ENCODE assay signal across 29 cellular contexts in the genomic region with DNA sequence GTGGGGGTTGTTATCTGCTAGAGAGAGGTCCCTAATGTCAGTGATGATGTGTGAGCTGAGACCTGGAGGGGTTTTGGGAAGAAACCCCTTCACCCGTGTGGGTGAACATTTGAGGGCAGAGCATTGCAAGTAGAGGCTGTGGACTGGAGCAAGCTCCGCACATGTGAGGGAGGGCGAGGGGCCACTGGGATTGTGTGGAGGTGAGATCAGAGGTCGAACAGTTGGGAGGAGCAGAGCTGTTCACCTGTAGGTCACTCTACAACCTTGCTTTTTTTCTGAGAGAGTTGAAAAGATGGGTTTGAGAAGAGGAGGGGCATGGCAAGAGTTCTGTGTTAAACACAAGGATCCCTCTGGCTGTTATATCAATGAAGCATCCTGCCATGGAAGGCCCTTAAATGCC.
"Had no signal": no experiment of that assay in that cellular context is flagged by ENCODE, and none has a peak within 500 bp of the region (broad histone marks: within the 10 kb centered on the region; RNA-seq: fewer than 3 reads in every experiment).

No MANE protein-coding gene starts in this region.

- H3K27ac Mint-ChIP-seq: activated B cell treated with CpG ODN at 0.5 μM for 24 hours; activated CD8-positive, alpha-beta T cell treated with anti-CD3 and anti-CD28 coated beads for 36 hours; activated naive CD4-positive, alpha-beta T cell treated with anti-CD3 and anti-CD28 coated beads, Interleukin-2, amount 50 U/mL, for 24 hours; activated naive CD8-positive, alpha-beta T cell treated with anti-CD3 and anti-CD28 coated beads for 36 hours; activated naive CD8-positive, alpha-beta T cell treated with anti-CD3 and anti-CD28 coated beads, Interleukin-2, amount 50 U/mL, for 24 hours; activated T-helper 17 cell treated with anti-CD3 and anti-CD28 coated beads, Interleukin-2, amount 50 U/mL, for 72 hours; effector memory CD8-positive, alpha-beta T cell; T-helper 17 cell; T-helper 2 cell treated with Interferon-gamma antibody and Interleukin-4, amounts not matched to agents 5 μg/mL and 100 μg/mL, for 36 hours had no signal

- H3K36me3 Mint-ChIP-seq: activated naive CD4-positive, alpha-beta T cell treated with anti-CD3 and anti-CD28 coated beads, Interleukin-2, amount 50 U/mL, for 24 hours; activated naive CD8-positive, alpha-beta T cell treated with anti-CD3 and anti-CD28 coated beads for 36 hours had no signal

- H3K36me3 ChIP-seq: adrenal gland, esophagus muscularis mucosa, gastrocnemius medialis, heart right ventricle, WERI-Rb-1 had no signal

- H3K27me3 Mint-ChIP-seq: activated B cell treated with CpG ODN at 0.5 μM for 24 hours; activated CD8-positive, alpha-beta T cell treated with anti-CD3 and anti-CD28 coated beads for 36 hours; activated naive CD4-positive, alpha-beta T cell treated with anti-CD3 and anti-CD28 coated beads, Interleukin-2, amount 50 U/mL, for 24 hours; activated naive CD8-positive, alpha-beta T cell treated with anti-CD3 and anti-CD28 coated beads for 36 hours; activated naive CD8-positive, alpha-beta T cell treated with anti-CD3 and anti-CD28 coated beads, Interleukin-2, amount 50 U/mL, for 24 hours; activated T-helper 17 cell treated with anti-CD3 and anti-CD28 coated beads, Interleukin-2, amount 50 U/mL, for 72 hours; effector memory CD8-positive, alpha-beta T cell; T-helper 17 cell had no signal

- H3K4me1 ChIP-seq: foreskin keratinocyte, gastrocnemius medialis, heart right ventricle had no signal

- ATAC-seq: activated CD4-positive, CD25-positive, alpha-beta regulatory T cell treated with anti-CD3 and anti-CD28 coated beads, Interleukin-2, amount 50 U/mL, for 24 hours; activated CD8-positive, alpha-beta T cell treated with anti-CD3 and anti-CD28 coated beads for 36 hours; activated naive CD8-positive, alpha-beta T cell treated with anti-CD3 and anti-CD28 coated beads, Interleukin-2, amount 50 U/mL, for 24 hours; activated T-cell treated with anti-CD3 and anti-CD28 coated beads, Interleukin-2, amount 50 U/mL, for 4 hours; activated T-helper 17 cell treated with anti-CD3 and anti-CD28 coated beads, Interleukin-2, amount 50 U/mL, for 72 hours; body of pancreas; effector memory CD8-positive, alpha-beta T cell; gastrocnemius medialis; T-helper 17 cell had no signal

- H3K27ac ChIP-seq: body of pancreas, esophagus muscularis mucosa, foreskin keratinocyte, gastrocnemius medialis, heart right ventricle, WERI-Rb-1 had no signal

- H3K27me3 ChIP-seq: adrenal gland, body of pancreas, esophagus muscularis mucosa, foreskin keratinocyte, gastrocnemius medialis, heart right ventricle had no signal

- H3K4me3 ChIP-seq: adrenal gland, body of pancreas, esophagus muscularis mucosa, gastrocnemius medialis, heart right ventricle had no signal

- H3K4me3 Mint-ChIP-seq: activated B cell treated with CpG ODN at 0.5 μM for 24 hours; activated CD8-positive, alpha-beta T cell treated with anti-CD3 and anti-CD28 coated beads for 36 hours; activated naive CD4-positive, alpha-beta T cell treated with anti-CD3 and anti-CD28 coated beads for 36 hours; activated naive CD4-positive, alpha-beta T cell treated with anti-CD3 and anti-CD28 coated beads, Interleukin-2, amount 50 U/mL, for 24 hours; activated naive CD8-positive, alpha-beta T cell treated with anti-CD3 and anti-CD28 coated beads for 36 hours; activated naive CD8-positive, alpha-beta T cell treated with anti-CD3 and anti-CD28 coated beads, Interleukin-2, amount 50 U/mL, for 24 hours; activated T-cell treated with anti-CD3 and anti-CD28 coated beads, Interleukin-2, amount 50 U/mL, for 4 hours; activated T-helper 17 cell treated with anti-CD3 and anti-CD28 coated beads, Interleukin-2, amount 50 U/mL, for 72 hours; effector memory CD8-positive, alpha-beta T cell; T-helper 17 cell; T-helper 2 cell treated with Interferon-gamma antibody and Interleukin-4, amounts not matched to agents 5 μg/mL and 100 μg/mL, for 36 hours had no signal

- H3K4me1 Mint-ChIP-seq: activated B cell treated with CpG ODN at 0.5 μM for 24 hours; activated naive CD4-positive, alpha-beta T cell treated with anti-CD3 and anti-CD28 coated beads, Interleukin-2, amount 50 U/mL, for 24 hours; activated naive CD8-positive, alpha-beta T cell treated with anti-CD3 and anti-CD28 coated beads for 36 hours; activated naive CD8-positive, alpha-beta T cell treated with anti-CD3 and anti-CD28 coated beads, Interleukin-2, amount 50 U/mL, for 24 hours; activated T-helper 17 cell treated with anti-CD3 and anti-CD28 coated beads, Interleukin-2, amount 50 U/mL, for 72 hours; T-helper 17 cell had no signal

- H3K9me3 Mint-ChIP-seq: activated B cell treated with CpG ODN at 0.5 μM for 24 hours; activated CD8-positive, alpha-beta T cell treated with anti-CD3 and anti-CD28 coated beads for 36 hours; activated naive CD4-positive, alpha-beta T cell treated with anti-CD3 and anti-CD28 coated beads, Interleukin-2, amount 50 U/mL, for 24 hours; activated naive CD8-positive, alpha-beta T cell treated with anti-CD3 and anti-CD28 coated beads for 36 hours; activated T-cell treated with anti-CD3 and anti-CD28 coated beads, Interleukin-2, amount 50 U/mL, for 4 hours had no signal

- DNase-seq: activated B cell treated with CpG ODN at 0.5 μM for 24 hours; activated CD4-positive, alpha-beta T cell treated with anti-CD3 and anti-CD28 coated beads for 48 hours; activated CD4-positive, alpha-beta T cell treated with anti-CD3 and anti-CD28 coated beads, Interleukin-2, amount 50 U/mL, for 1 hour; activated CD4-positive, alpha-beta T cell treated with anti-CD3 and anti-CD28 coated beads, Interleukin-2, amount 50 U/mL, for 48 hours; activated CD8-positive, alpha-beta memory T cell treated with anti-CD3 and anti-CD28 coated beads for 24 hours; activated CD8-positive, alpha-beta T cell treated with anti-CD3 and anti-CD28 coated beads for 36 hours; activated effector memory CD4-positive, alpha-beta T cell treated with Interleukin-2 at 50 U/mL for 16 hours; activated naive CD4-positive, alpha-beta T cell treated with anti-CD3 and anti-CD28 coated beads for 36 hours; activated naive CD8-positive, alpha-beta T cell treated with anti-CD3 and anti-CD28 coated beads for 36 hours; activated naive CD8-positive, alpha-beta T cell treated with anti-CD3 and anti-CD28 coated beads, Interleukin-2, amount 50 U/mL, for 24 hours; activated T-cell treated with anti-CD3 and anti-CD28 coated beads, Interleukin-2, amount 50 U/mL, for 4 hours; aorta; cortex of kidney; effector CD4-positive, alpha-beta T cell; effector memory CD8-positive, alpha-beta T cell; erythroblast; foreskin keratinocyte; gastrocnemius medialis; T-helper 17 cell; T1000 had no signal

- H3K9me3 ChIP-seq: adrenal gland, body of pancreas, esophagus muscularis mucosa, gastrocnemius medialis, heart right ventricle had no signal
